In genomic region chr5:16877267-16877935, GRCh38 we compare ENCODE assay signal across 33 cellular contexts. TPM values are rescaled to one million over a fixed set of nuclear protein-coding genes. Genes with fewer than 3 reads are reported as not detected.
"Had no signal": no experiment of that assay in that cellular context is flagged by ENCODE, and none has a peak within 500 bp of the region (broad histone marks: within the 10 kb centered on the region; RNA-seq: fewer than 3 reads in every experiment).

No MANE protein-coding gene starts in this region.

- H3K27ac ChIP-seq: PC-9 had no signal

- H3K27ac Mint-ChIP-seq: activated CD4-positive, alpha-beta memory T cell treated with anti-CD3 and anti-CD28 coated beads for 36 hours; activated naive CD4-positive, alpha-beta T cell treated with anti-CD3 and anti-CD28 coated beads for 36 hours; activated naive CD4-positive, alpha-beta T cell treated with anti-CD3 and anti-CD28 coated beads, Interleukin-2, amount 50 U/mL, for 72 hours; activated T-helper 1 cell treated with anti-CD3 and anti-CD28 coated beads, Interleukin-12 subunit alpha, Interleukin-12 subunit beta, Interleukin-2, Interleukin-4 antibody, amounts not matched to agents 30 ng/mL and 10 ng/mL and 1 ng/mL, durations not matched to agents 14 hours and 24 hours and 36 hours; WTC11 had no signal

- H3K27me3 ChIP-seq: MG63 had no signal

- ATAC-seq: activated CD4-positive, CD25-positive, alpha-beta regulatory T cell treated with anti-CD3 and anti-CD28 coated beads, Interleukin-2, amount 50 U/mL, for 24 hours; activated naive CD4-positive, alpha-beta T cell treated with anti-CD3 and anti-CD28 coated beads, Interleukin-2, amount 50 U/mL, for 72 hours; activated T-cell treated with anti-CD3 and anti-CD28 coated beads, Interleukin-2, amount 50 U/mL, for 4 hours; WTC11 had no signal

- H2AFZ ChIP-seq: PC-9 had no signal

- H3K4me2 ChIP-seq: PC-9 had no signal

- H3K4me3 ChIP-seq: MG63, PC-9 had no signal

- H3K4me3 Mint-ChIP-seq: activated CD4-positive, alpha-beta memory T cell treated with anti-CD3 and anti-CD28 coated beads for 36 hours; activated naive CD4-positive, alpha-beta T cell treated with anti-CD3 and anti-CD28 coated beads for 36 hours; activated T-cell treated with anti-CD3 and anti-CD28 coated beads, Interleukin-2, amount 50 U/mL, for 4 hours; activated T-helper 1 cell treated with anti-CD3 and anti-CD28 coated beads, Interleukin-12 subunit alpha, Interleukin-12 subunit beta, Interleukin-2, Interleukin-4 antibody, amounts not matched to agents 30 ng/mL and 10 ng/mL and 1 ng/mL, durations not matched to agents 14 hours and 24 hours and 36 hours; brain; WTC11 had no signal

- H3K27me3 Mint-ChIP-seq: brain had no signal

- H3K36me3 Mint-ChIP-seq: activated CD4-positive, alpha-beta memory T cell treated with anti-CD3 and anti-CD28 coated beads for 36 hours had no signal

- DNase-seq: activated CD4-positive, alpha-beta memory T cell treated with anti-CD3 and anti-CD28 coated beads for 36 hours; activated CD4-positive, alpha-beta T cell treated with anti-CD3 and anti-CD28 coated beads for 4 hours; activated CD4-positive, alpha-beta T cell treated with anti-CD3 and anti-CD28 coated beads, Interleukin-2, amount 50 U/mL, for 1 hour; activated CD8-positive, alpha-beta memory T cell treated with anti-CD3 and anti-CD28 coated beads, Interleukin-2, amount 50 U/mL, for 4 hours; activated gamma-delta T cell treated with Interleukin-2 at 50 U/mL for 16 hours; activated naive CD4-positive, alpha-beta T cell treated with anti-CD3 and anti-CD28 coated beads for 36 hours; activated T-cell treated with anti-CD3 and anti-CD28 coated beads for 4 hours; activated T-cell treated with anti-CD3 and anti-CD28 coated beads, Interleukin-2, amount 50 U/mL, for 4 hours; anterior cingulate cortex; caudate nucleus; Karpas-422; KBM-7; MG63; NCI-H1048; NCI-H1105 treated with DMSO at 0.1 percent for 48 hours; NCI-H1436; NCI-H1694; NCI-H1930; NCI-H2081 treated with DMSO at 0.1 percent for 48 hours; NCI-H226; NCI-H446 treated with DMSO at 0.1 percent for 48 hours; NCI-H524; NK-92 treated with Interleukin-12 subunit alpha and Interleukin-12 subunit beta, amount 100 ng/mL, for 24 hours; PC-9; Right ventricle myocardium superior; SW 1271; T1000 had no signal

RNA-seq across cellular contexts. Expression of gene MYO10, which starts 58.7 kb away (rescaled TPM):
- total RNA-seq: T-helper 1 cell treated with Interleukin-12 subunit alpha and Interleukin-12 subunit beta and Interleukin-4 antibody, amounts not matched to agents 30 ng/mL and 1 ng/mL, for 36 hours had no signal
